1 cellular context compared by ENCODE assay signal in the genomic region with DNA sequence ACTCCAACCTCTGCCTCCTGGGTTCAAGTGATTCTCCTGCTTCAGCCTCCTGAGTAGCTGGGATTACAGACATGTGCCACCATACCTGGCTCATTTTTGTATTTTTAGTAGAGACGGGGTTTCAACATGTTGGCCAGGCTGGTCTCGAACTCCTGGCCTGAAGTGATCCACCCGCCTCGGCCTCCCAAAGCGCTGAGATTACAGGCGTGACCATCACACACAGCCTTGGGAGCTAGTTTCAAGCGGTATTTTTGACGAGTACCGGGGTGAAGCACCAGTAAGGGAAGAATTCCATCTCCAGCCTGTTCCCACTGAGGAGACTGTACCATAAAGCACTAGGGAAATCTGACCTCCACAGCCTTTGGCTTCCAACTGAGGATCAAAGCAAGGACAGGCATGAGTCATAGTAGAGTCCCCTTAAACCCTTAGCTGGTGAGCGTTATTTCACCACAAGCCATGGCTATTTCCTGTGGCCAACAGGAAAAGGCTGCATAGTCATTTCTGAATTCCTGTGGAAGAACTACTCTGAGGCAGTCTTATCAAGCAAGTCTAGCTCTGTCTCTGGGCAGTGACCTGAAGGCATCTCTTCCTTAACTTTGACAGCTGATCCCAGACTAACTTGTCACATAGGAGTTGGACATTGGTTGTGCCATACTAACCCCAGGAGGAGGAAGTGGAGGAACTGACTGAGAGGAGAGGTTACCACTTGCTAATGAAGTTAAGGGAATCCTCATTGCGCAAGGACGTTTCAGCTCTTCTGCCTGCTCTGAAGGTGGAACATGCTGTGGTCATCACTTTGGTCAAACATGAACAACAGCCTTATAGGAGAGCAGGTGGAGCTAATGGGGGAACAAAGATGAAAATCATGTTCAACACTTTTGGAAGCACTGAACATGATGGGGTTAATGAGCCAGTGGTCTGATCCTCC.
A peak's percentile ranks its signal among the peaks of the same experiment; 100 is the strongest.
TF ChIP-seq lines count a peak whose summit lies in the region.

No MANE protein-coding gene starts in this region.

TF ChIP-seq in HepG2, 621 proteins besides CTCF, POLR2A, EP300 and RAD21 (continued from another document and continues in another):
- TF ChIP-seq, protein P1, sequence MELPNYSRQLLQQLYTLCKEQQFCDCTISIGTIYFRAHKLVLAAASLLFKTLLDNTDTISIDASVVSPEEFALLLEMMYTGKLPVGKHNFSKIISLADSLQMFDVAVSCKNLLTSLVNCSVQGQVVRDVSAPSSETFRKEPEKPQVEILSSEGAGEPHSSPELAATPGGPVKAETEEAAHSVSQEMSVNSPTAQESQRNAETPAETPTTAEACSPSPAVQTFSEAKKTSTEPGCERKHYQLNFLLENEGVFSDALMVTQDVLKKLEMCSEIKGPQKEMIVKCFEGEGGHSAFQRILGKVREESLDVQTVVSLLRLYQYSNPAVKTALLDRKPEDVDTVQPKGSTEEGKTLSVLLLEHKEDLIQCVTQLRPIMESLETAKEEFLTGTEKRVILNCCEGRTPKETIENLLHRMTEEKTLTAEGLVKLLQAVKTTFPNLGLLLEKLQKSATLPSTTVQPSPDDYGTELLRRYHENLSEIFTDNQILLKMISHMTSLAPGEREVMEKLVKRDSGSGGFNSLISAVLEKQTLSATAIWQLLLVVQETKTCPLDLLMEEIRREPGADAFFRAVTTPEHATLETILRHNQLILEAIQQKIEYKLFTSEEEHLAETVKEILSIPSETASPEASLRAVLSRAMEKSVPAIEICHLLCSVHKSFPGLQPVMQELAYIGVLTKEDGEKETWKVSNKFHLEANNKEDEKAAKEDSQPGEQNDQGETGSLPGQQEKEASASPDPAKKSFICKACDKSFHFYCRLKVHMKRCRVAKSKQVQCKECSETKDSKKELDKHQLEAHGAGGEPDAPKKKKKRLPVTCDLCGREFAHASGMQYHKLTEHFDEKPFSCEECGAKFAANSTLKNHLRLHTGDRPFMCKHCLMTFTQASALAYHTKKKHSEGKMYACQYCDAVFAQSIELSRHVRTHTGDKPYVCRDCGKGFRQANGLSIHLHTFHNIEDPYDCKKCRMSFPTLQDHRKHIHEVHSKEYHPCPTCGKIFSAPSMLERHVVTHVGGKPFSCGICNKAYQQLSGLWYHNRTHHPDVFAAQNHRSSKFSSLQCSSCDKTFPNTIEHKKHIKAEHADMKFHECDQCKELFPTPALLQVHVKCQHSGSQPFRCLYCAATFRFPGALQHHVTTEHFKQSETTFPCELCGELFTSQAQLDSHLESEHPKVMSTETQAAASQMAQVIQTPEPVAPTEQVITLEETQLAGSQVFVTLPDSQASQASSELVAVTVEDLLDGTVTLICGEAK (IDR thresholded peaks at IDR 0.05), result no peak
- TF ChIP-seq, protein P1 (CRISPR knock-in tag; IDR thresholded peaks at IDR 0.05), result no peak
- no peak for TF ChIP-seq NFIC (IDR thresholded peaks at IDR 0.05; ENCODE audit: low read length)
- no peak for TF ChIP-seq ZNF430 (CRISPR knock-in tag; IDR thresholded peaks at IDR 0.05)
- TF ChIP-seq ZFY (CRISPR knock-in tag; IDR thresholded peaks at IDR 0.05), result no peak
- TF ChIP-seq, protein P2, sequence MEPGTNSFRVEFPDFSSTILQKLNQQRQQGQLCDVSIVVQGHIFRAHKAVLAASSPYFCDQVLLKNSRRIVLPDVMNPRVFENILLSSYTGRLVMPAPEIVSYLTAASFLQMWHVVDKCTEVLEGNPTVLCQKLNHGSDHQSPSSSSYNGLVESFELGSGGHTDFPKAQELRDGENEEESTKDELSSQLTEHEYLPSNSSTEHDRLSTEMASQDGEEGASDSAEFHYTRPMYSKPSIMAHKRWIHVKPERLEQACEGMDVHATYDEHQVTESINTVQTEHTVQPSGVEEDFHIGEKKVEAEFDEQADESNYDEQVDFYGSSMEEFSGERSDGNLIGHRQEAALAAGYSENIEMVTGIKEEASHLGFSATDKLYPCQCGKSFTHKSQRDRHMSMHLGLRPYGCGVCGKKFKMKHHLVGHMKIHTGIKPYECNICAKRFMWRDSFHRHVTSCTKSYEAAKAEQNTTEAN (CRISPR knock-in tag; conservative IDR thresholded peaks at IDR 0.05), result no peak
- no peak for TF ChIP-seq YY1 (IDR thresholded peaks at IDR 0.05; ENCODE audit: insufficient read depth, insufficient replicate concordance, low read depth, low read length)
- TF ChIP-seq ZNF543 (CRISPR knock-in tag; IDR thresholded peaks at IDR 0.05), result no peak
- TF ChIP-seq ZNF75D (CRISPR knock-in tag; IDR thresholded peaks at IDR 0.05; ENCODE audit: borderline replicate concordance), result no peak
- TF ChIP-seq ZNF557 (CRISPR knock-in tag; IDR thresholded peaks at IDR 0.05), result no peak
- TF ChIP-seq, protein P3, sequence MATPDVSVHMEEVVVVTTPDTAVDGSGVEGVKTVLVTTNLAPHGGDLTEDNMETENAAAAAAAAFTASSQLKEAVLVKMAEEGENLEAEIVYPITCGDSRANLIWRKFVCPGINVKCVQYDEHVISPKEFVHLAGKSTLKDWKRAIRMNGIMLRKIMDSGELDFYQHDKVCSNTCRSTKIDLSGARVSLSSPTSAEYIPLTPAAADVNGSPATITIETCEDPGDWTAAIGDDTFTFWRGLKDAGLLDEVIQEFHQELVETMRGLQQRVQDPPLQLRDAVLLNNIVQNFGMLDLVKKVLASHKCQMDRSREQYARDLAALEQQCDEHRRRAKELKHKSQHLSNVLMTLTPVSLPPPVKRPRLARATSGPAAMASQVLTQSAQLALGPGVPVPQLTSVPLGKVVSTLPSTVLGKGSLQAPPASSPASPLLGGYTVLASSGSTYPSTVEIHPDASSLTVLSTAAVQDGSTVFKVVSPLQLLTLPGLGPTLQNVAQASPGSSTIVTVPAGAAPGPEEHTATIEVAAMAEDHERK (CRISPR knock-in tag; IDR thresholded peaks at IDR 0.05; ENCODE audit: low read depth), result no peak
- no peak for TF ChIP-seq SAFB2 (CRISPR knock-in tag; IDR thresholded peaks at IDR 0.05; ENCODE audit: borderline replicate concordance, low read depth)
- TF ChIP-seq ZNF235 (CRISPR knock-in tag; IDR thresholded peaks at IDR 0.05; ENCODE audit: borderline replicate concordance), result no peak
- TF ChIP-seq ZNF432 (CRISPR knock-in tag; IDR thresholded peaks at IDR 0.05; ENCODE audit: borderline replicate concordance), result no peak
- TF ChIP-seq ZNF451 (CRISPR knock-in tag; IDR thresholded peaks at IDR 0.05), result no peak
- peak; percentile 65 for TF ChIP-seq KAT8 (CRISPR knock-in tag; IDR thresholded peaks at IDR 0.05)
- TF ChIP-seq ZNF468 (CRISPR knock-in tag; IDR thresholded peaks at IDR 0.05), result no peak
- TF ChIP-seq, protein P4, sequence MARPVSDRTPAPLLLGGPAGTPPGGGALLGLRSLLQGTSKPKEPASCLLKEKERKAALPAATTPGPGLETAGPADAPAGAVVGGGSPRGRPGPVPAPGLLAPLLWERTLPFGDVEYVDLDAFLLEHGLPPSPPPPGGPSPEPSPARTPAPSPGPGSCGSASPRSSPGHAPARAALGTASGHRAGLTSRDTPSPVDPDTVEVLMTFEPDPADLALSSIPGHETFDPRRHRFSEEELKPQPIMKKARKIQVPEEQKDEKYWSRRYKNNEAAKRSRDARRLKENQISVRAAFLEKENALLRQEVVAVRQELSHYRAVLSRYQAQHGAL (CRISPR knock-in tag; IDR thresholded peaks at IDR 0.05; ENCODE audit: not compliant biosample characterization), result no peak
- no peak for TF ChIP-seq ARNT (IDR thresholded peaks at IDR 0.05)
- no peak for TF ChIP-seq TBX3 (IDR thresholded peaks at IDR 0.05; ENCODE audit: borderline replicate concordance)
- TF ChIP-seq, protein P5, sequence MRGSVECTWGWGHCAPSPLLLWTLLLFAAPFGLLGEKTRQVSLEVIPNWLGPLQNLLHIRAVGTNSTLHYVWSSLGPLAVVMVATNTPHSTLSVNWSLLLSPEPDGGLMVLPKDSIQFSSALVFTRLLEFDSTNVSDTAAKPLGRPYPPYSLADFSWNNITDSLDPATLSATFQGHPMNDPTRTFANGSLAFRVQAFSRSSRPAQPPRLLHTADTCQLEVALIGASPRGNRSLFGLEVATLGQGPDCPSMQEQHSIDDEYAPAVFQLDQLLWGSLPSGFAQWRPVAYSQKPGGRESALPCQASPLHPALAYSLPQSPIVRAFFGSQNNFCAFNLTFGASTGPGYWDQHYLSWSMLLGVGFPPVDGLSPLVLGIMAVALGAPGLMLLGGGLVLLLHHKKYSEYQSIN (CRISPR knock-in tag; IDR thresholded peaks at IDR 0.05; ENCODE audit: borderline replicate concordance), result no peak
- TF ChIP-seq REL (CRISPR knock-in tag; conservative IDR thresholded peaks at IDR 0.05), result no peak
- no peak for TF ChIP-seq ZNF101 (CRISPR knock-in tag; IDR thresholded peaks at IDR 0.05; ENCODE audit: borderline replicate concordance, low read depth)
- TF ChIP-seq ZNF850 (CRISPR knock-in tag; conservative IDR thresholded peaks at IDR 0.05), result no peak
- no peak for TF ChIP-seq SNAI1 (CRISPR knock-in tag; IDR thresholded peaks at IDR 0.05; ENCODE audit: borderline replicate concordance)
- no peak for TF ChIP-seq ZNF629 (CRISPR knock-in tag; conservative IDR thresholded peaks at IDR 0.05)
- TF ChIP-seq ZNF674 (CRISPR knock-in tag; IDR thresholded peaks at IDR 0.05; ENCODE audit: low read depth), result no peak
- TF ChIP-seq, protein P6, sequence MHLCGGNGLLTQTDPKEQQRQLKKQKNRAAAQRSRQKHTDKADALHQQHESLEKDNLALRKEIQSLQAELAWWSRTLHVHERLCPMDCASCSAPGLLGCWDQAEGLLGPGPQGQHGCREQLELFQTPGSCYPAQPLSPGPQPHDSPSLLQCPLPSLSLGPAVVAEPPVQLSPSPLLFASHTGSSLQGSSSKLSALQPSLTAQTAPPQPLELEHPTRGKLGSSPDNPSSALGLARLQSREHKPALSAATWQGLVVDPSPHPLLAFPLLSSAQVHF (CRISPR knock-in tag; IDR thresholded peaks at IDR 0.05), result no peak
- TF ChIP-seq ASH2L (IDR thresholded peaks at IDR 0.05; ENCODE audit: insufficient read length, low read depth, low read length), result no peak
- TF ChIP-seq, protein P7, sequence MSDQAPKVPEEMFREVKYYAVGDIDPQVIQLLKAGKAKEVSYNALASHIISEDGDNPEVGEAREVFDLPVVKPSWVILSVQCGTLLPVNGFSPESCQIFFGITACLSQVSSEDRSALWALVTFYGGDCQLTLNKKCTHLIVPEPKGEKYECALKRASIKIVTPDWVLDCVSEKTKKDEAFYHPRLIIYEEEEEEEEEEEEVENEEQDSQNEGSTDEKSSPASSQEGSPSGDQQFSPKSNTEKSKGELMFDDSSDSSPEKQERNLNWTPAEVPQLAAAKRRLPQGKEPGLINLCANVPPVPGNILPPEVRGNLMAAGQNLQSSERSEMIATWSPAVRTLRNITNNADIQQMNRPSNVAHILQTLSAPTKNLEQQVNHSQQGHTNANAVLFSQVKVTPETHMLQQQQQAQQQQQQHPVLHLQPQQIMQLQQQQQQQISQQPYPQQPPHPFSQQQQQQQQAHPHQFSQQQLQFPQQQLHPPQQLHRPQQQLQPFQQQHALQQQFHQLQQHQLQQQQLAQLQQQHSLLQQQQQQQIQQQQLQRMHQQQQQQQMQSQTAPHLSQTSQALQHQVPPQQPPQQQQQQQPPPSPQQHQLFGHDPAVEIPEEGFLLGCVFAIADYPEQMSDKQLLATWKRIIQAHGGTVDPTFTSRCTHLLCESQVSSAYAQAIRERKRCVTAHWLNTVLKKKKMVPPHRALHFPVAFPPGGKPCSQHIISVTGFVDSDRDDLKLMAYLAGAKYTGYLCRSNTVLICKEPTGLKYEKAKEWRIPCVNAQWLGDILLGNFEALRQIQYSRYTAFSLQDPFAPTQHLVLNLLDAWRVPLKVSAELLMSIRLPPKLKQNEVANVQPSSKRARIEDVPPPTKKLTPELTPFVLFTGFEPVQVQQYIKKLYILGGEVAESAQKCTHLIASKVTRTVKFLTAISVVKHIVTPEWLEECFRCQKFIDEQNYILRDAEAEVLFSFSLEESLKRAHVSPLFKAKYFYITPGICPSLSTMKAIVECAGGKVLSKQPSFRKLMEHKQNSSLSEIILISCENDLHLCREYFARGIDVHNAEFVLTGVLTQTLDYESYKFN (CRISPR knock-in tag; conservative IDR thresholded peaks at IDR 0.05), result peak; percentile 60
- TF ChIP-seq PRPF4 (IDR thresholded peaks at IDR 0.05; ENCODE audit: low read depth, low read length, poor library complexity, severe bottlenecking), result no peak
- no peak for TF ChIP-seq FOXC1 (CRISPR knock-in tag; IDR thresholded peaks at IDR 0.05; ENCODE audit: borderline replicate concordance)
- TF ChIP-seq CBFB (CRISPR knock-in tag; IDR thresholded peaks at IDR 0.05), result no peak
- no peak for TF ChIP-seq ZC3H13 (CRISPR knock-in tag; IDR thresholded peaks at IDR 0.05)
- TF ChIP-seq ZNF343 (CRISPR knock-in tag; IDR thresholded peaks at IDR 0.05), result no peak
- TF ChIP-seq, protein P8, sequence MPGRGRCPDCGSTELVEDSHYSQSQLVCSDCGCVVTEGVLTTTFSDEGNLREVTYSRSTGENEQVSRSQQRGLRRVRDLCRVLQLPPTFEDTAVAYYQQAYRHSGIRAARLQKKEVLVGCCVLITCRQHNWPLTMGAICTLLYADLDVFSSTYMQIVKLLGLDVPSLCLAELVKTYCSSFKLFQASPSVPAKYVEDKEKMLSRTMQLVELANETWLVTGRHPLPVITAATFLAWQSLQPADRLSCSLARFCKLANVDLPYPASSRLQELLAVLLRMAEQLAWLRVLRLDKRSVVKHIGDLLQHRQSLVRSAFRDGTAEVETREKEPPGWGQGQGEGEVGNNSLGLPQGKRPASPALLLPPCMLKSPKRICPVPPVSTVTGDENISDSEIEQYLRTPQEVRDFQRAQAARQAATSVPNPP (CRISPR knock-in tag; IDR thresholded peaks at IDR 0.05), result no peak
- no peak for TF ChIP-seq MAFG (CRISPR knock-in tag; IDR thresholded peaks at IDR 0.05)
- TF ChIP-seq SP2 (CRISPR knock-in tag; IDR thresholded peaks at IDR 0.05), result no peak
